Comparison of ENCODE assay signal across 9 cellular contexts in the genomic region with DNA sequence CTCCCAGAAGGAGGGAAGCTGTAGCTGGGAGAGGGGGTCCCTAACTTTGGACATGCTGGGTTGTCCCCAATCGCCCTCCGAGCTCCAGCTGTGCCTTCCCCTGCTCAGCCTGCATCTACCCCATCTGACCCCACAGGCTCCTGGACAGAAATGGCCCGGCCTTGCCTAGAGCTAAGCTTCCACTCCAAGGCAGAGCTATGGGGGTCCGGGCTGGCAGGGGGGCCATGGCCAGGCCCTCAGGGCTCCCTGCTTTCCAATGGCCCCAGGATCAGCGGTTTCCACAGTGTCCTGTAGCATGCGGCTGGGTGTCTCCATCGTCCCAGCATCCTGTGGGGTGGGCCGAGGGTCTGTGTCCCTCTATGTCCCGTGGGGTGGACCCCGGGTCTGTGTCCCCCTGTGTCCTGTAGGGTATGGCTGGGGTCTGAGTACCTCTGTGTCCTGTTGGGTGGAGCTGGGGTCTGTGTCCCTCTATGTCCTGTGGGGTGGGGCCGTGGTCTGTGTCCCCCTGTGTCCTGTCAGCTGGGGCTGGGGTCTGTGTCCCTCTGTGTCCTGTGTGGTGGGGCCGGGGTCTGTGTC.
A peak's percentile ranks its signal among the peaks of the same experiment; 100 is the strongest.
DNase-seq lines count a peak whose midpoint lies in the region; ATAC-seq and TF ChIP-seq lines count a peak whose summit lies in the region.
"Had no signal": no experiment of that assay in that cellular context is flagged by ENCODE, and none has a peak within 500 bp of the region (broad histone marks: within the 10 kb centered on the region; RNA-seq: fewer than 3 reads in every experiment).

No MANE protein-coding gene starts in this region.

- POLR2A ChIA-PET in activated naive CD8-positive, alpha-beta T cell treated with anti-CD3 and anti-CD28 coated beads, Interleukin-2, amount 10 ng/mL, durations not matched to agents 7 days and 5 days (lab: Charles Lee), result interaction anchor here (1.0 to 1.6 kb wide), 7 partner anchors 9 to 1906 kb away, joined by 3 to 9 read pairs (median 4); a partner anchor contains a TSS

- H3K4me1 Mint-ChIP-seq in activated naive CD8-positive, alpha-beta T cell treated with anti-CD3 and anti-CD28 coated beads, Interleukin-2, amount 10 ng/mL, durations not matched to agents 7 days and 5 days, result peaks cover 3% of the 10 kb centered on the region
- peaks cover 15 to 31% of the 10 kb centered on the region in 2 donors for H3K4me1 Mint-ChIP-seq in stimulated activated naive B cell treated with anti-CD40 and anti-IgM and Interleukin-4, amounts not matched to agents 10 μg/mL and 1 μg/mL and 100 μg/mL, for 72 hours

- peaks cover 19 to 39% of the 10 kb centered on the region in 2 donors for H3K4me1 ChIP-seq in left lung
- no peaks in the 10 kb centered on the region for H3K4me1 ChIP-seq in HAP-1

- H3K36me3 ChIP-seq in left lung, result no peaks in the 10 kb centered on the region
- no peaks in the 10 kb centered on the region for H3K36me3 ChIP-seq in HAP-1 (replicated peaks)

- no peak for DNase-seq in Jurkat, Clone E6-1 (ENCODE audit: low read depth, low spot score)
- DNase-seq in activated naive CD8-positive, alpha-beta T cell treated with anti-CD3 and anti-CD28 coated beads, Interleukin-2, amount 10 ng/mL, durations not matched to agents 7 days and 5 days, result no peak
- DNase-seq in left lung, result peak in 1 of 2 donors; percentile 51
- no peak for DNase-seq in stimulated activated naive B cell treated with anti-CD40 and anti-IgM and Interleukin-4, amounts not matched to agents 10 μg/mL and 1 μg/mL and 100 μg/mL, for 72 hours
- no peak for DNase-seq in HAP-1 (ENCODE audit: low spot score in 2 of 2)
- no peak for DNase-seq in cortex of kidney (lab: John Stamatoyannopoulos, UW)
- DNase-seq in NCI-H1417 treated with DMSO at 0.1 percent for 48 hours (lab: John Stamatoyannopoulos, UW), result no peak
- DNase-seq: H7 had no signal

- in situ Hi-C loops in HAP-1 (cut with MboI; ENCODE audit: low sequenced_read_pairs), result no loop called here

- H3K36me3 Mint-ChIP-seq in activated naive CD8-positive, alpha-beta T cell treated with anti-CD3 and anti-CD28 coated beads, Interleukin-2, amount 10 ng/mL, durations not matched to agents 7 days and 5 days, result no peaks in the 10 kb centered on the region
- H3K36me3 Mint-ChIP-seq in stimulated activated naive B cell treated with anti-CD40 and anti-IgM and Interleukin-4, amounts not matched to agents 10 μg/mL and 1 μg/mL and 100 μg/mL, for 72 hours, result peaks cover 0 to 2% of the 10 kb centered on the region in 2 donors

- H3K27me3 Mint-ChIP-seq in activated naive CD8-positive, alpha-beta T cell treated with anti-CD3 and anti-CD28 coated beads, Interleukin-2, amount 10 ng/mL, durations not matched to agents 7 days and 5 days, result no peaks in the 10 kb centered on the region
- H3K27me3 Mint-ChIP-seq in stimulated activated naive B cell treated with anti-CD40 and anti-IgM and Interleukin-4, amounts not matched to agents 10 μg/mL and 1 μg/mL and 100 μg/mL, for 72 hours, result no peaks in the 10 kb centered on the region

- H3K4me3 Mint-ChIP-seq in activated naive CD8-positive, alpha-beta T cell treated with anti-CD3 and anti-CD28 coated beads, Interleukin-2, amount 10 ng/mL, durations not matched to agents 7 days and 5 days, result peak overlapping the region; percentile 59
- peak overlapping the region; percentile 81 to 88 for H3K4me3 Mint-ChIP-seq in stimulated activated naive B cell treated with anti-CD40 and anti-IgM and Interleukin-4, amounts not matched to agents 10 μg/mL and 1 μg/mL and 100 μg/mL, for 72 hours

- H3K27me3 ChIP-seq in left lung (no peaks in the 10 kb centered on the region), HAP-1 (ENCODE audit: low read depth) (no peaks in the 10 kb centered on the region)

- H3K9me3 ChIP-seq in left lung (peaks cover 0 to 4% of the 10 kb centered on the region in 2 donors), HAP-1 (no peaks in the 10 kb centered on the region)

- ATAC-seq in activated naive CD8-positive, alpha-beta T cell treated with anti-CD3 and anti-CD28 coated beads, Interleukin-2, amount 10 ng/mL, durations not matched to agents 7 days and 5 days (ENCODE audit: low read depth), result no peak
- no peak for ATAC-seq in left lung
- no peak for ATAC-seq in stimulated activated naive B cell treated with anti-CD40 and anti-IgM and Interleukin-4, amounts not matched to agents 10 μg/mL and 1 μg/mL and 100 μg/mL, for 72 hours (replicated peaks)
- no peak for ATAC-seq in GM21786 (IDR thresholded peaks at IDR 0.05; ENCODE audit: unreplicated experiment)

- peak overlapping the region; percentile 93 to 98 for H3K27ac ChIP-seq in left lung

- peak overlapping the region; percentile 18 for H3K4me3 ChIP-seq in Jurkat, Clone E6-1 (ENCODE audit: low read length)
- H3K4me3 ChIP-seq in left lung (peak overlapping the region in 1 of 2 donors; percentile 42), HAP-1 (no peak overlapping the region)

- peak overlapping the region; percentile 79 for H3K27ac Mint-ChIP-seq in activated naive CD8-positive, alpha-beta T cell treated with anti-CD3 and anti-CD28 coated beads, Interleukin-2, amount 10 ng/mL, durations not matched to agents 7 days and 5 days
- peak overlapping the region; percentile 90 for H3K27ac Mint-ChIP-seq in stimulated activated naive B cell treated with anti-CD40 and anti-IgM and Interleukin-4, amounts not matched to agents 10 μg/mL and 1 μg/mL and 100 μg/mL, for 72 hours

- intact Hi-C loops in left lung (cut with DNase I), result loop anchor here in 1 of 2 donors (10.0 kb wide), 1 partner anchor 188 kb away; a partner anchor contains a TSS

- no peak for TF ChIP-seq CTCF in left lung (IDR thresholded peaks at IDR 0.05)

- H3K9me3 Mint-ChIP-seq in activated naive CD8-positive, alpha-beta T cell treated with anti-CD3 and anti-CD28 coated beads, Interleukin-2, amount 10 ng/mL, durations not matched to agents 7 days and 5 days, result no peaks in the 10 kb centered on the region
- H3K9me3 Mint-ChIP-seq in stimulated activated naive B cell treated with anti-CD40 and anti-IgM and Interleukin-4, amounts not matched to agents 10 μg/mL and 1 μg/mL and 100 μg/mL, for 72 hours, result peaks cover 0 to under 1% of the 10 kb centered on the region in 2 donors
